8 cellular contexts compared by ENCODE assay signal in genomic region chr7:3300221-3300650, GRCh38. TPM values are rescaled to one million over a fixed set of nuclear protein-coding genes. Genes with fewer than 3 reads are reported as not detected.
DNase-seq lines count a peak whose midpoint lies in the region; ATAC-seq, FAIRE-seq and TF ChIP-seq lines count a peak whose summit lies in the region.

No MANE protein-coding gene starts in this region.

- TF ChIP-seq CTCF in ascending aorta (IDR thresholded peaks at IDR 0.05) (no peak), right lobe of liver (IDR thresholded peaks at IDR 0.05) (no peak), upper lobe of right lung (IDR thresholded peaks at IDR 0.05) (no peak)

- H3K4me3 ChIP-seq in ascending aorta (peak overlapping the region; percentile 63 to 73), right lobe of liver (peak overlapping the region; percentile 35 to 47 (median 43)), upper lobe of right lung (peak overlapping the region; percentile 47)

- no peaks in the 10 kb centered on the region for H3K36me3 Mint-ChIP-seq in activated naive CD4-positive, alpha-beta T cell treated with anti-CD3 and anti-CD28 coated beads, Interleukin-2, amount 50 U/mL, for 24 hours

- peaks cover 11% of the 10 kb centered on the region for H3K4me1 Mint-ChIP-seq in activated naive CD4-positive, alpha-beta T cell treated with anti-CD3 and anti-CD28 coated beads, Interleukin-2, amount 50 U/mL, for 24 hours

- H3K27me3 ChIP-seq in ascending aorta (no peaks in the 10 kb centered on the region), right lobe of liver (no peaks in the 10 kb centered on the region), upper lobe of right lung (no peaks in the 10 kb centered on the region)

- DNase-seq in activated naive CD4-positive, alpha-beta T cell treated with anti-CD3 and anti-CD28 coated beads, Interleukin-2, amount 50 U/mL, for 16 hours = no peak
- DNase-seq in ascending aorta (ENCODE audit: low spot score in 2 of 2) (peak in 1 of 2 donors; percentile 64), right lobe of liver (no peak), upper lobe of right lung (no peak), NCI-H526 treated with DMSO at 0.1 percent for 48 hours (lab: John Stamatoyannopoulos, UW) (no peak), GM12892 (ENCODE audit: insufficient read length) (no peak)

- H3K27ac ChIP-seq in ascending aorta = no peak overlapping the region
- no peak overlapping the region for H3K27ac ChIP-seq in right lobe of liver
- no peak overlapping the region for H3K27ac ChIP-seq in upper lobe of right lung

- H3K4me1 ChIP-seq in ascending aorta (peaks cover 0 to 7% of the 10 kb centered on the region in 2 donors), right lobe of liver (peaks cover 0 to 10% (median 0%) of the 10 kb centered on the region in 4 donors), upper lobe of right lung (peaks cover 7% of the 10 kb centered on the region)

- H3K36me3 ChIP-seq in ascending aorta = no peaks in the 10 kb centered on the region
- H3K36me3 ChIP-seq in right lobe of liver = no peaks in the 10 kb centered on the region
- H3K36me3 ChIP-seq in upper lobe of right lung = no peaks in the 10 kb centered on the region

- FAIRE-seq in GM12892 (lab: Jason Lieb, UNC) = no peak

- ATAC-seq in right lobe of liver (no peak), upper lobe of right lung (no peak), GM21390 (IDR thresholded peaks at IDR 0.05; ENCODE audit: unreplicated experiment) (no peak)

- WGBS in right lobe of liver (ENCODE audit: insufficient coverage, low coverage, low lambda C conversion rate, missing lambda C conversion rate) = 2% methylated on average over 8 of the region's 20 CpGs

- H3K4me3 Mint-ChIP-seq in activated naive CD4-positive, alpha-beta T cell treated with anti-CD3 and anti-CD28 coated beads, Interleukin-2, amount 50 U/mL, for 24 hours = peak overlapping the region; percentile 42

- intact Hi-C loops in ascending aorta (cut with DNase I) (loop anchor here (2.0 to 5.0 kb wide), 6 partner anchors 68 to 597 kb away; no protein-coding TSS in a partner anchor), right lobe of liver (cut with DNase I) (no loop called here), upper lobe of right lung (cut with DNase I) (no loop called here)

- no peak for TF ChIP-seq POLR2A in right lobe of liver (IDR thresholded peaks at IDR 0.05)
- no peak for TF ChIP-seq POLR2A in GM12892 (IDR thresholded peaks at IDR 0.05; ENCODE audit: low read depth, low read length)

- peaks cover 2% of the 10 kb centered on the region for H3K27me3 Mint-ChIP-seq in activated naive CD4-positive, alpha-beta T cell treated with anti-CD3 and anti-CD28 coated beads, Interleukin-2, amount 50 U/mL, for 24 hours

- no peak overlapping the region for H3K27ac Mint-ChIP-seq in activated naive CD4-positive, alpha-beta T cell treated with anti-CD3 and anti-CD28 coated beads, Interleukin-2, amount 50 U/mL, for 24 hours

- H3K9me3 ChIP-seq in ascending aorta = no peaks in the 10 kb centered on the region
- no peaks in the 10 kb centered on the region for H3K9me3 ChIP-seq in right lobe of liver
- no peaks in the 10 kb centered on the region for H3K9me3 ChIP-seq in upper lobe of right lung

- H3K9me3 Mint-ChIP-seq in activated naive CD4-positive, alpha-beta T cell treated with anti-CD3 and anti-CD28 coated beads, Interleukin-2, amount 50 U/mL, for 24 hours = no peaks in the 10 kb centered on the region

RNA-seq across cellular contexts. Expression of gene SDK1, which starts 0.8 kb away (rescaled TPM):
- total RNA-seq in ascending aorta (13.3 TPM), right lobe of liver (1 to 10 TPM in 2 of 6 experiments, under 1 TPM in 4; 0.07 to 1.4 (median 0.65) TPM), upper lobe of right lung (10.4 TPM)
- not detected for polyA plus RNA-seq in GM12892 (2012; ENCODE audit: missing spikeins)
